Comparison of ENCODE assay signal across 23 cellular contexts in genomic region chr6:41517473-41517872, GRCh38. TPM values are rescaled to one million over a fixed set of nuclear protein-coding genes. Genes with fewer than 3 reads are reported as not detected.
DNase-seq lines count a peak whose midpoint lies in the region; FAIRE-seq and TF ChIP-seq lines count a peak whose summit lies in the region.
"Had no signal": no experiment of that assay in that cellular context is flagged by ENCODE, and none has a peak within 500 bp of the region (broad histone marks: within the 10 kb centered on the region; RNA-seq: fewer than 3 reads in every experiment).

No MANE protein-coding gene starts in this region.

- no peaks in the 10 kb centered on the region for H3K9me2 ChIP-seq in SK-N-SH

- no peak for FAIRE-seq in kidney (lab: Jason Lieb, UNC)
- FAIRE-seq: A204.1, D721Med, G401.6, GM12891, H54 had no signal

- POLR2A ChIA-PET in SK-N-SH (lab: Yijun Ruan, JAX) = no interaction called here

- TF ChIP-seq RAD21 in SK-N-SH (IDR thresholded peaks at IDR 0.05; ENCODE audit: low read length) = no peak

- H3K4me3 Mint-ChIP-seq in mesothelial cell of epicardium = no peak overlapping the region
- H3K4me3 Mint-ChIP-seq: CD4-positive, CD25-positive, alpha-beta regulatory T cell; CD8-positive, alpha-beta memory T cell; GM23338 had no signal

- H3K79me2 ChIP-seq in SK-N-SH (ENCODE audit: insufficient read depth) = no peaks in the 10 kb centered on the region

- no peak for TF ChIP-seq POLR2A in stomach (IDR thresholded peaks at IDR 0.05)
- TF ChIP-seq POLR2A in esophagus squamous epithelium (IDR thresholded peaks at IDR 0.05) = no peak

- H3K4me1 ChIP-seq in kidney (ENCODE audit: control insufficient read depth in 1 of 2, insufficient read depth in 1 of 2, low read depth in 1 of 2, low read length in 2 of 2) = no peaks in the 10 kb centered on the region
- H3K4me1 ChIP-seq in stomach = peaks cover 24 to 43% (median 32%) of the 10 kb centered on the region in 4 donors
- H3K4me1 ChIP-seq in SK-N-SH (ENCODE audit: control insufficient read depth in 1 of 2, insufficient read depth in 2 of 2, low read depth in 1 of 2, low read length in 1 of 2) = peaks cover 0 to 18% of the 10 kb centered on the region in 2 experiments; a peak in 1 of 4 replicates
- H3K4me1 ChIP-seq in esophagus squamous epithelium = no peaks in the 10 kb centered on the region
- H3K4me1 ChIP-seq: BE2C had no signal

- H3F3A ChIP-seq in SK-N-SH (replicated peaks; ENCODE audit: insufficient read depth) = no peaks in the 10 kb centered on the region

- H3K9ac ChIP-seq in kidney (ENCODE audit: low read length in 2 of 2) (no peak overlapping the region), SK-N-SH (no peak overlapping the region)

- H3K27me3 Mint-ChIP-seq in mesothelial cell of epicardium (ENCODE audit: low read depth) = no peaks in the 10 kb centered on the region

- H3K4me1 Mint-ChIP-seq in mesothelial cell of epicardium = peaks cover 45% of the 10 kb centered on the region
- H3K4me1 Mint-ChIP-seq: CD4-positive, CD25-positive, alpha-beta regulatory T cell had no signal

- H3K27me3 ChIP-seq in stomach (no peaks in the 10 kb centered on the region), SK-N-SH (ENCODE audit: insufficient read depth) (no peaks in the 10 kb centered on the region), esophagus squamous epithelium (peaks cover 0 to 64% (median 0%) of the 10 kb centered on the region in 4 donors)
- H3K27me3 ChIP-seq: BE2C had no signal

- H3K4me2 ChIP-seq in SK-N-SH = no peak overlapping the region

- DNase-seq in astrocyte of the hippocampus (ENCODE audit: low read depth, low spot score) = peak; percentile 19
- DNase-seq in kidney = peak; percentile 9
- DNase-seq in mesothelial cell of epicardium (ENCODE audit: low spot score in 2 of 2, unreplicated experiment in 2 of 2) = no peak
- no peak for DNase-seq in stomach
- no peak for DNase-seq in SK-N-SH
- no peak for DNase-seq in NCI-H187 (lab: John Stamatoyannopoulos, UW)
- no peak for DNase-seq in esophagus squamous epithelium (lab: John Stamatoyannopoulos, UW)
- no peak for DNase-seq in activated CD4-positive, CD25-positive, alpha-beta regulatory T cell (lab: John Stamatoyannopoulos, UW)
- DNase-seq: ACHN; BE2C; C1 segment of cervical spinal cord; CD4-positive, CD25-positive, alpha-beta regulatory T cell; CD8-positive, alpha-beta memory T cell; COR-L47; HCEC 1CT; IMR-90 had no signal

- H3K27ac Mint-ChIP-seq in mesothelial cell of epicardium = peak overlapping the region; percentile 2
- H3K27ac Mint-ChIP-seq: CD8-positive, alpha-beta memory T cell; GM23338 had no signal

- 11 to 32% (median 21%) methylated on average over 2 of the region's 2 CpGs for WGBS in stomach, 5 donors
- 42% methylated on average over 2 of the region's 2 CpGs for WGBS in SK-N-SH (ENCODE audit: low lambda C conversion rate)
- WGBS in esophagus squamous epithelium, 2 donors = 20 to 47% methylated on average over 2 of the region's 2 CpGs

- CTCF ChIA-PET in SK-N-SH (lab: Yijun Ruan, JAX) = interaction anchor here (0.8 to 1.3 kb wide), 6 partner anchors 8 to 149 kb away, joined by 3 to 7 read pairs (median 3); no protein-coding TSS in a partner anchor

- TF ChIP-seq CTCF in kidney (IDR thresholded peaks at IDR 0.05; ENCODE audit: borderline replicate concordance, extremely low read depth, insufficient read depth) (no peak), mesothelial cell of epicardium (IDR thresholded peaks at IDR 0.05; ENCODE audit: unreplicated experiment) (no peak), stomach (IDR thresholded peaks at IDR 0.05) (no peak), SK-N-SH (IDR thresholded peaks at IDR 0.05) (no peak), esophagus squamous epithelium (IDR thresholded peaks at IDR 0.05) (no peak)

- H3K36me3 Mint-ChIP-seq in mesothelial cell of epicardium = no peaks in the 10 kb centered on the region
- H3K36me3 Mint-ChIP-seq: CD4-positive, CD25-positive, alpha-beta regulatory T cell had no signal

- H3K4me3 ChIP-seq in kidney (ENCODE audit: low read length in 2 of 2) (no peak overlapping the region), stomach (no peak overlapping the region), SK-N-SH (ENCODE audit: low read depth in 2 of 2, low read length in 1 of 2) (no peak overlapping the region), esophagus squamous epithelium (no peak overlapping the region)
- H3K4me3 ChIP-seq: GM23338 had no signal

- intact Hi-C loops in kidney (cut with DNase I) (no loop called here), stomach (cut with DNase I; ENCODE audit: low total_unique reads) (no loop called here), esophagus squamous epithelium (cut with DNase I) (no loop called here)

- H3K27ac ChIP-seq in kidney (ENCODE audit: low read depth in 2 of 2, low read length in 2 of 2) = no peak overlapping the region
- H3K27ac ChIP-seq in stomach = peak overlapping the region; percentile 20 to 84 (median 81)
- H3K27ac ChIP-seq in SK-N-SH (ENCODE audit: low read depth in 2 of 2, low read length in 1 of 2) = no peak overlapping the region
- H3K27ac ChIP-seq in esophagus squamous epithelium = no peak overlapping the region
- H3K27ac ChIP-seq: HL-60 had no signal

- H3K9me3 Mint-ChIP-seq in mesothelial cell of epicardium = no peaks in the 10 kb centered on the region
- H3K9me3 Mint-ChIP-seq: CD4-positive, CD25-positive, alpha-beta regulatory T cell; CD8-positive, alpha-beta memory T cell; GM23338 had no signal

- H3K36me3 ChIP-seq in kidney (ENCODE audit: control insufficient read depth in 1 of 2, insufficient read depth in 2 of 2, low read length in 2 of 2) (no peaks in the 10 kb centered on the region), stomach (no peaks in the 10 kb centered on the region), SK-N-SH (replicated peaks in 1 of 2; ENCODE audit: control insufficient read depth in 1 of 2, insufficient read depth in 2 of 2, low read length in 1 of 2) (no peaks in the 10 kb centered on the region), esophagus squamous epithelium (no peaks in the 10 kb centered on the region)
- H3K36me3 ChIP-seq: BE2C had no signal

- no peaks in the 10 kb centered on the region for H3K9me3 ChIP-seq in kidney (ENCODE audit: control insufficient read depth in 1 of 2, low read length in 2 of 2)
- H3K9me3 ChIP-seq in stomach = no peaks in the 10 kb centered on the region
- no peaks in the 10 kb centered on the region for H3K9me3 ChIP-seq in SK-N-SH
- H3K9me3 ChIP-seq in esophagus squamous epithelium = no peaks in the 10 kb centered on the region
- H3K9me3 ChIP-seq: BE2C had no signal

- TF ChIP-seq EP300 in stomach (IDR thresholded peaks at IDR 0.05) (no peak), SK-N-SH (IDR thresholded peaks at IDR 0.05; ENCODE audit: borderline replicate concordance in 1 of 2, low read depth in 1 of 2, low read length in 1 of 2) (no peak)

- H2AFZ ChIP-seq in SK-N-SH (ENCODE audit: low read depth) = no peak overlapping the region
- H2AFZ ChIP-seq: GM23338 had no signal

- no peaks in the 10 kb centered on the region for H4K20me1 ChIP-seq in SK-N-SH (ENCODE audit: insufficient read depth)

TF ChIP-seq in SK-N-SH, 30 proteins besides CTCF, POLR2A, EP300 and RAD21 (continues in another document):
- no peak for TF ChIP-seq IRF3 (IDR thresholded peaks at IDR 0.05; ENCODE audit: low read depth, low read length)
- no peak for TF ChIP-seq ELF1 (IDR thresholded peaks at IDR 0.05)
- no peak for TF ChIP-seq GATA2 (CRISPR knock-in tag; IDR thresholded peaks at IDR 0.05)
- TF ChIP-seq ZBTB33 (IDR thresholded peaks at IDR 0.05; ENCODE audit: borderline replicate concordance, low read depth) = no peak
- no peak for TF ChIP-seq GABPA (IDR thresholded peaks at IDR 0.05; ENCODE audit: low read depth)
- TF ChIP-seq EZH2phosphoT487 (IDR thresholded peaks at IDR 0.05; ENCODE audit: borderline replicate concordance, low read depth) = no peak
- TF ChIP-seq RCOR1 (IDR thresholded peaks at IDR 0.05; ENCODE audit: low read length) = no peak
- TF ChIP-seq MXI1 (IDR thresholded peaks at IDR 0.05; ENCODE audit: low read depth, low read length) = no peak
- TF ChIP-seq FOXM1 (IDR thresholded peaks at IDR 0.05; ENCODE audit: low read depth) = no peak
- TF ChIP-seq MEF2A (IDR thresholded peaks at IDR 0.05; ENCODE audit: borderline replicate concordance, low read depth) = no peak
- TF ChIP-seq POLR2AphosphoS5 (IDR thresholded peaks at IDR 0.05; ENCODE audit: low read depth, low read length) = no peak
- TF ChIP-seq TEAD4 (IDR thresholded peaks at IDR 0.05; ENCODE audit: borderline replicate concordance, insufficient read depth) = no peak
- no peak for TF ChIP-seq SMC3 (IDR thresholded peaks at IDR 0.05; ENCODE audit: low read depth, low read length)

RNA-seq across cellular contexts. Expression of gene FOXP4, which starts 28.7 kb away (rescaled TPM):
- total RNA-seq in kidney (33.2 TPM), mesothelial cell of epicardium (85.1 to 91.0 TPM (median 87.9 TPM) in 3 replicates), stomach (10 to 100 TPM in 4 of 5 donors, 1 to 10 TPM in 1; 7.9 to 70.4 (median 40.3) TPM), esophagus squamous epithelium (10 to 100 TPM in 1 of 4 donors, 1 to 10 TPM in 3; 2.2 to 10.3 (median 6.8) TPM)
- polyA plus RNA-seq in kidney (ENCODE audit: insufficient read depth, low read depth, low replicate concordance) (14.0 TPM), stomach (10 to 100 TPM; 14.3 to 33.7 (median 27.6) TPM), SK-N-SH (2012; rRNA removed) (2.5 and 7.3 TPM in 2 replicates)
- 3.3 and 6.1 TPM in 2 replicates for polyA plus RNA-seq in SK-N-SH (2012; cell fraction: cytosol; rRNA removed)
- 10.6 and 13.5 TPM in 2 replicates for polyA plus RNA-seq in SK-N-SH (2012; cell fraction: nucleus; rRNA removed)

Comparison
In these comparisons a context has a peak if more than half of its experiments do, and no peak if none do; other contexts are left out.
1. DNase-seq: peak in astrocyte of the hippocampus (single experiment) and kidney (single experiment); none in mesothelial cell of epicardium (0 of 2), stomach (single experiment), SK-N-SH (single experiment), NCI-H187 (0 of 2), esophagus squamous epithelium (single experiment) and activated CD4-positive, CD25-positive, alpha-beta regulatory T cell (0 of 4).
2. H3K27ac ChIP-seq: peak in stomach (5 of 5); none in kidney (0 of 2), SK-N-SH (0 of 2) and esophagus squamous epithelium (0 of 4).